24 cellular contexts compared by ENCODE assay signal in genomic region chr4:85081196-85081595, GRCh38.
A peak's percentile ranks its signal among the peaks of the same experiment; 100 is the strongest.
DNase-seq lines count a peak whose midpoint lies in the region; ATAC-seq, FAIRE-seq and TF ChIP-seq lines count a peak whose summit lies in the region.
"Had no signal": no experiment of that assay in that cellular context is flagged by ENCODE, and none has a peak within 500 bp of the region (broad histone marks: within the 10 kb centered on the region; RNA-seq: fewer than 3 reads in every experiment).

No MANE protein-coding gene starts in this region.

- H3K4me2 ChIP-seq in K562 (ENCODE audit: insufficient read depth, low read length) = no peak overlapping the region
- H3K4me2 ChIP-seq: A549, GM23338 had no signal

- intact Hi-C loops in K562 (cut with micrococcal nuclease) (loop anchor here (5.0 kb wide), 2 partner anchors 666 to 961 kb away; no protein-coding TSS in a partner anchor), colonic mucosa (cut with DNase I) (no loop called here)

- TF ChIP-seq CTCF in K562 (IDR thresholded peaks at IDR 0.05 in 2 of 3, conservative IDR thresholded peaks at IDR 0.05 in 1 of 3; ENCODE audit: insufficient read depth in 2 of 3, low read depth in 1 of 3, low read length in 3 of 3) (no peak), colonic mucosa (IDR thresholded peaks at IDR 0.05) (no peak)

- H3K36me3 ChIP-seq in K562 (ENCODE audit: control insufficient read depth, insufficient read depth, low read length) = no peaks in the 10 kb centered on the region
- no peaks in the 10 kb centered on the region for H3K36me3 ChIP-seq in colonic mucosa
- H3K36me3 ChIP-seq: SJSA1 had no signal

- 0% methylated on average over 1 of the region's 1 CpG for WGBS in K562 (ENCODE audit: insufficient coverage, low coverage, missing lambda C conversion rate)

- H3K79me2 ChIP-seq in K562 (ENCODE audit: control insufficient read depth, insufficient read depth, low read length) = no peaks in the 10 kb centered on the region

- H3K27me3 ChIP-seq in K562 (ENCODE audit: control insufficient read depth in 2 of 2, insufficient read depth in 2 of 2, low read length in 2 of 2) = no peaks in the 10 kb centered on the region
- H3K27me3 ChIP-seq in colonic mucosa = no peaks in the 10 kb centered on the region
- H3K27me3 ChIP-seq: SJSA1 had no signal

- in situ Hi-C loops in K562 (cut with MboI) = no loop called here

- H3K27ac ChIP-seq in K562 (ENCODE audit: extremely low read depth, low read depth, low read length) (no peak overlapping the region), colonic mucosa (no peak overlapping the region)
- H3K27ac ChIP-seq: A549, C4-2B, SJSA1 had no signal

- no peaks in the 10 kb centered on the region for H3K4me1 ChIP-seq in K562 (replicated peaks in 1 of 2; ENCODE audit: control insufficient read depth in 2 of 2, insufficient read depth in 2 of 2, low read length in 2 of 2)
- H3K4me1 ChIP-seq in colonic mucosa = no peaks in the 10 kb centered on the region
- H3K4me1 ChIP-seq: A549, SJSA1 had no signal

- TF ChIP-seq RAD21 in K562 (CRISPR knock-in tag; conservative IDR thresholded peaks at IDR 0.05 in 1 of 2, IDR thresholded peaks at IDR 0.05 in 1 of 2) = no peak

- H3K4me3 ChIP-seq in K562 = no peak overlapping the region
- H3K4me3 ChIP-seq in colonic mucosa = no peak overlapping the region
- H3K4me3 ChIP-seq: A549, GM23338, SJSA1 had no signal

- no peaks in the 10 kb centered on the region for H4K20me1 ChIP-seq in K562 (replicated peaks; ENCODE audit: control insufficient read depth, insufficient read depth, low read length)

- FAIRE-seq in K562 (lab: Jason Lieb, UNC) = no peak
- FAIRE-seq: A549 had no signal

- H3K9ac ChIP-seq in K562 (ENCODE audit: insufficient read depth in 1 of 2, low read depth in 2 of 2, low read length in 2 of 2) (no peak overlapping the region), colonic mucosa (ENCODE audit: low read depth in 2 of 2, low read length in 2 of 2) (no peak overlapping the region)

- H3K9me3 ChIP-seq in K562 (replicated peaks; ENCODE audit: control insufficient read depth, insufficient read depth, low read depth, low read length) = no peaks in the 10 kb centered on the region
- no peaks in the 10 kb centered on the region for H3K9me3 ChIP-seq in colonic mucosa
- H3K9me3 ChIP-seq: A549, SJSA1 had no signal

- CTCF ChIA-PET in K562 (lab: Yijun Ruan, JAX; ENCODE audit: low intra/inter-chr PET ratio) = no interaction called here

- DNase-seq in GF-D8 (lab: John Stamatoyannopoulos, UW) = peak; percentile 3
- DNase-seq in M059J (ENCODE audit: low read depth) = peak; percentile 32
- DNase-seq in K562 (ENCODE audit: extremely low read depth in 1 of 4, low spot score in 3 of 4) = no peak
- no peak for DNase-seq in colonic mucosa
- no peak for DNase-seq in stimulated activated naive CD8-positive, alpha-beta T cell treated with anti-CD3 and anti-CD28 coated beads, Interleukin-15, Interleukin-2, amounts not matched to agents 100 U/mL and 50 U/mL, for 24 hours
- DNase-seq in CD1c-positive myeloid dendritic cell (ENCODE audit: extremely low spot score) = no peak
- DNase-seq in SW480 (ENCODE audit: low spot score) = no peak
- DNase-seq: AML-193; CD8-positive, alpha-beta memory T cell; DMS153; H9; HFFc6; Karpas-422; NCI-H2081; NCI-H226; NCI-H510A; NCI-H69; OCI-M1; T-cell had no signal

- H2AFZ ChIP-seq in K562 (ENCODE audit: low read depth, low read length) = no peak overlapping the region
- H2AFZ ChIP-seq: GM23338 had no signal

- BruUV-seq in K562 (replicated peaks; lab: Mats Ljungman, UMichigan) = no TSS peak

- no peaks in the 10 kb centered on the region for H3K9me1 ChIP-seq in K562 (ENCODE audit: control insufficient read depth, insufficient read depth, low read length)

- no peak for TF ChIP-seq POLR2A in K562 (conservative IDR thresholded peaks at IDR 0.05)

- POLR2A ChIA-PET in K562 (lab: Yijun Ruan, JAX) = no interaction called here

- TF ChIP-seq EP300 in K562 (IDR thresholded peaks at IDR 0.05; ENCODE audit: low read length) = no peak

- ATAC-seq in K562 = no peak
- no peak for ATAC-seq in stimulated activated naive CD8-positive, alpha-beta T cell treated with anti-CD3 and anti-CD28 coated beads, Interleukin-15, Interleukin-2, amounts not matched to agents 100 U/mL and 50 U/mL, for 24 hours
- ATAC-seq: A549, GM23338, Right ventricle myocardium inferior, T-cell had no signal

TF ChIP-seq in K562, 482 proteins besides CTCF, POLR2A, EP300 and RAD21:
- TF ChIP-seq JUNB (CRISPR knock-in tag; conservative IDR thresholded peaks at IDR 0.05) (no peak), PKNOX1 (IDR thresholded peaks at IDR 0.05) (peak; percentile 22; the same call in 1 of the 2 replicates)

Comparison
In these comparisons a context has a peak if more than half of its experiments do, and no peak if none do; other contexts are left out.
1. DNase-seq: peak in GF-D8 (single experiment) and M059J (single experiment); none in K562 (0 of 4), colonic mucosa (single experiment), stimulated activated naive CD8-positive, alpha-beta T cell treated with anti-CD3 and anti-CD28 coated beads, Interleukin-15, Interleukin-2, amounts not matched to agents 100 U/mL and 50 U/mL, for 24 hours (single experiment), CD1c-positive myeloid dendritic cell (single experiment) and SW480 (single experiment).